8 cellular contexts compared by ENCODE assay signal in the genomic region with DNA sequence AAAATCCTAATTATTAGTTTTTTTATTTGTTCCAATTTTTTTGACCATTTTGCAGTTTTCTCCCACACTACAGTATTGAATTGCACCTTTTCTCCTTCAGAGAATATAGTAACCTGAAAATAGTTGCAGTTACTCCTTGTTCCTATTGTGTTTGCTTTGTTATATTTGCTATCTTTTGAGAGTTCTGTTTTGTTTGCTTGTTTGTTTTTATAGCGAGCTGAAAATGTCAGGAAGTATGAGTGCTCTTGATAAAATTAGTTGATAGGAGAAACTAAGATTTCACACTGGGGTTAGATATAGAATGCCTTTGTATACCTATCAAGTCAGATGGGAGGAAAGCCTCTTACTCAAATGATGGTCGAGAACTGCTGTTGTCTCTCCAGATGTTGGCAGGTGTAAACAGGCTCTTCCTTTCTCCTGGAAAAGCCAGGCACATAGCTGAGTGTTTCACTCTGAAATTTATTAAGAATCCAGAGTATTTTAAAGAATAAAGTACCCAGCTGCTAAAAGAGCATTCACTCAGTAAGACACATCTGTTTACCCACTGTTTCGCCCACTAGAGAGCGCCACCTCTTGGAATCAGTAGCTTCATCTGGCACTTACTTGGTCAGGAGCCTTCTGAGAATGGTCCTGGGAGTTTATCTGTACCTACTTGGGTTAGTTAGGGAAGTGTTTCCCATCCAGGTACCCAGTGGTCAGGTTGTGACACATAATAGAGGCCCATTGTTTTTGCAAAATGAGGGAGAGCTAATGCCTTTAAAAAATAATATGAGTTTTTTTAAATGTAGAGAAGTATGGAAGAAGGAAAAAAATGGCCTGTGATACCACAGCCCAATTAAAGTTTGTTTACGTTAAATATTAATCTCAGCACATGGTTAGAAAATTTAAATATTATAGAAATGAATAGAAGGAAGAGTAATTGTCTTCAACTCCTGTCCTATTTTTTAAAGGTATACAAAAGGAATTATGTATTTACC. TPM values are rescaled to one million over a fixed set of nuclear protein-coding genes. Genes with fewer than 3 reads are reported as not detected.
DNase-seq lines count a peak whose midpoint lies in the region; ATAC-seq and TF ChIP-seq lines count a peak whose summit lies in the region.

No MANE protein-coding gene starts in this region.

- no peaks in the 10 kb centered on the region for H3K9me3 Mint-ChIP-seq in activated CD4-positive, alpha-beta memory T cell treated with anti-CD3 and anti-CD28 coated beads, Interleukin-2, amount 10 ng/mL, durations not matched to agents 7 days and 5 days

- TF ChIP-seq CTCF in left ventricle myocardium inferior (IDR thresholded peaks at IDR 0.05; ENCODE audit: borderline replicate concordance) = peak; percentile 37
- peak in 1 of 2 donors; percentile 18 for TF ChIP-seq CTCF in left lung (IDR thresholded peaks at IDR 0.05)

- H3K27ac Mint-ChIP-seq in activated CD4-positive, alpha-beta memory T cell treated with anti-CD3 and anti-CD28 coated beads, Interleukin-2, amount 10 ng/mL, durations not matched to agents 7 days and 5 days = no peak overlapping the region

- DNase-seq in left ventricle myocardium inferior (no peak), left cardiac atrium (no peak), LHCN-M2 (ENCODE audit: low read depth) (peak; percentile 54), left lung (no peak), 8988T (no peak), T1000 (lab: John Stamatoyannopoulos, UW) (no peak)
- DNase-seq in activated CD4-positive, alpha-beta memory T cell treated with anti-CD3 and anti-CD28 coated beads, Interleukin-2, amount 10 ng/mL, durations not matched to agents 7 days and 5 days = peak; percentile 47

- H3K27ac ChIP-seq in left ventricle myocardium inferior (replicated peaks) = no peak overlapping the region
- no peak overlapping the region for H3K27ac ChIP-seq in left lung

- H3K27me3 ChIP-seq in left ventricle myocardium inferior (ENCODE audit: low read depth) (no peaks in the 10 kb centered on the region), left lung (no peaks in the 10 kb centered on the region)

- H3K4me1 ChIP-seq in left ventricle myocardium inferior (peaks cover 15% of the 10 kb centered on the region), left lung (peaks cover 0 to 4% of the 10 kb centered on the region in 2 donors)

- no peaks in the 10 kb centered on the region for H3K9me3 ChIP-seq in left ventricle myocardium inferior (replicated peaks)
- H3K9me3 ChIP-seq in left lung = no peaks in the 10 kb centered on the region

- intact Hi-C loops in left ventricle myocardium inferior (cut with micrococcal nuclease) (no loop called here), left cardiac atrium (cut with DNase I) (no loop called here), left lung (cut with DNase I) (no loop called here)

- no peak overlapping the region for H3K4me3 Mint-ChIP-seq in activated CD4-positive, alpha-beta memory T cell treated with anti-CD3 and anti-CD28 coated beads, Interleukin-2, amount 10 ng/mL, durations not matched to agents 7 days and 5 days

- H3K36me3 Mint-ChIP-seq in activated CD4-positive, alpha-beta memory T cell treated with anti-CD3 and anti-CD28 coated beads, Interleukin-2, amount 10 ng/mL, durations not matched to agents 7 days and 5 days (ENCODE audit: low read depth) = peaks cover 37% of the 10 kb centered on the region

- no peak for ATAC-seq in left cardiac atrium
- peak; percentile 50 for ATAC-seq in GM21737 (IDR thresholded peaks at IDR 0.05; ENCODE audit: unreplicated experiment)
- ATAC-seq in left lung = peak; percentile 62

- POLR2A ChIA-PET in activated CD4-positive, alpha-beta memory T cell treated with anti-CD3 and anti-CD28 coated beads, Interleukin-2, amount 10 ng/mL, durations not matched to agents 7 days and 5 days (lab: Charles Lee) = interaction anchor here (0.8 to 1.9 kb wide), 2 partner anchors 11 to 142 kb away, joined by 3 to 9 read pairs; a partner anchor contains a TSS

- no peaks in the 10 kb centered on the region for H3K4me1 Mint-ChIP-seq in activated CD4-positive, alpha-beta memory T cell treated with anti-CD3 and anti-CD28 coated beads, Interleukin-2, amount 10 ng/mL, durations not matched to agents 7 days and 5 days

- H3K36me3 ChIP-seq in left ventricle myocardium inferior (peaks cover 78% of the 10 kb centered on the region), left lung (peaks cover 0 to 54% of the 10 kb centered on the region in 2 donors)

- H3K27me3 Mint-ChIP-seq in activated CD4-positive, alpha-beta memory T cell treated with anti-CD3 and anti-CD28 coated beads, Interleukin-2, amount 10 ng/mL, durations not matched to agents 7 days and 5 days = no peaks in the 10 kb centered on the region

- no peak overlapping the region for H3K4me3 ChIP-seq in left ventricle myocardium inferior
- no peak overlapping the region for H3K4me3 ChIP-seq in left lung

- CTCF ChIA-PET in activated CD4-positive, alpha-beta memory T cell treated with anti-CD3 and anti-CD28 coated beads, Interleukin-2, amount 10 ng/mL, durations not matched to agents 7 days and 5 days (lab: Charles Lee) = interaction anchor here (0.8 to 4.0 kb wide), 11 partner anchors 9 to 141 kb away, joined by 3 to 42 read pairs (median 3); a partner anchor contains a TSS

RNA-seq across cellular contexts. Expression of a gene that starts 11.2 kb away (rescaled TPM):
- total RNA-seq in left ventricle myocardium inferior (64.3 TPM), left cardiac atrium (10 to 100 TPM; 36.1 to 53.7 TPM), LHCN-M2 (2014; rRNA removed) (13.6 and 18.0 TPM in 2 replicates), left lung (10 to 100 TPM; 36.9 to 48.3 TPM)
- polyA plus RNA-seq in LHCN-M2 (2012) = 20.3 TPM
- 10 to 100 TPM; 48.3 to 49.4 TPM for total RNA-seq in activated CD4-positive, alpha-beta memory T cell treated with anti-CD3 and anti-CD28 coated beads, Interleukin-2, amount 10 ng/mL, durations not matched to agents 7 days and 5 days

RNA-seq across cellular contexts. Expression of a gene that starts 14.1 kb away (rescaled TPM):
- total RNA-seq in left ventricle myocardium inferior = 0.05 TPM
- not detected for total RNA-seq in left cardiac atrium
- total RNA-seq in LHCN-M2 (2014; rRNA removed) = 1.4 and 1.7 TPM in 2 replicates
- 0.10 TPM for polyA plus RNA-seq in LHCN-M2 (2012)
- not detected for total RNA-seq in activated CD4-positive, alpha-beta memory T cell treated with anti-CD3 and anti-CD28 coated beads, Interleukin-2, amount 10 ng/mL, durations not matched to agents 7 days and 5 days
- 10 to 100 TPM in 1 of 2 donors, not detected in 1; 26.6 TPM for total RNA-seq in left lung

RNA-seq across cellular contexts. Expression of a gene that starts 51.1 kb away (rescaled TPM):
- total RNA-seq in left ventricle myocardium inferior (11.2 TPM), left cardiac atrium (1 to 10 TPM; 4.0 to 4.8 TPM), LHCN-M2 (2014; rRNA removed) (1.9 and 2.9 TPM in 2 replicates), left lung (10 to 100 TPM in 1 of 2 donors, 1 to 10 TPM in 1; 8.5 to 16.1 TPM)
- 0.45 TPM for polyA plus RNA-seq in LHCN-M2 (2012)
- total RNA-seq in activated CD4-positive, alpha-beta memory T cell treated with anti-CD3 and anti-CD28 coated beads, Interleukin-2, amount 10 ng/mL, durations not matched to agents 7 days and 5 days = under 1 TPM in 1 of 2 experiments, not detected in 1; 0.03 TPM

Comparison
In these comparisons a context has a peak if more than half of its experiments do, and no peak if none do; other contexts are left out.
1. DNase-seq: peak in LHCN-M2 (single experiment) and activated CD4-positive, alpha-beta memory T cell treated with anti-CD3 and anti-CD28 coated beads, Interleukin-2, amount 10 ng/mL, durations not matched to agents 7 days and 5 days (single experiment); none in left ventricle myocardium inferior (single experiment), left cardiac atrium (single experiment), left lung (0 of 2), 8988T (single experiment) and T1000 (single experiment).
2. ATAC-seq: peak in GM21737 (single experiment) and left lung (single experiment); none in left cardiac atrium (0 of 2).